In the genomic region with DNA sequence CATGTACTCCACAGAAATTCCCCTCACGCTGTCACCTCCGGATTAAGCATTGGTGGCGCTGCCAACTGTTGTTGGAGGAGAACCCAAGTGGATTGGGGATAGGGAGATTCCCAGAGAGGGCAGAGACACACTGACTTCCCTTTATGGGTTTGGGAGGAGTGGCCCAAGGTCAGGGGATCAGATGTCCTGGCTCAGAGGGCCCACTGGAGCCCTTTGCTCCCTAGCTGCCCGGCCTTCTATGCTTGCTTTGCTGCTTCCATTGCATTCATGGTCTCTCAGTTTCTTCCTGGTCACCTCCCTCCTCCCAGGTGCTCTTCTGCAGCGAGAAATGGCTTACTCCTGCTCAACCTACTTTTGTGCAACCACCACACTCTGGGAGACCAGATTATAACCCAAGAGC, we compare ENCODE assay signal across 1 cellular context.
TF ChIP-seq lines count a peak whose summit lies in the region.

No MANE protein-coding gene starts in this region.

TF ChIP-seq in HepG2, 621 proteins besides CTCF, POLR2A, EP300 and RAD21 (continued from another document and continues in another):
- TF ChIP-seq REST (IDR thresholded peaks at IDR 0.05; ENCODE audit: borderline replicate concordance in 1 of 2, low read depth in 1 of 2, low read length in 2 of 2) (no peak), MAFG (CRISPR knock-in tag; IDR thresholded peaks at IDR 0.05) (no peak), RFX1 (IDR thresholded peaks at IDR 0.05) (no peak), BRD4 (CRISPR knock-in tag; IDR thresholded peaks at IDR 0.05) (no peak), ELF3 (CRISPR knock-in tag; IDR thresholded peaks at IDR 0.05) (no peak), ZFX (CRISPR knock-in tag; IDR thresholded peaks at IDR 0.05; ENCODE audit: low read depth) (peak; percentile 47; the same call in 1 of the 2 replicates), ZNF672 (CRISPR knock-in tag; IDR thresholded peaks at IDR 0.05) (no peak), ZKSCAN5 (CRISPR knock-in tag; IDR thresholded peaks at IDR 0.05) (0 out of 2 replicates have a peak, but pooled peaks have one; percentile 45), HMG20A (CRISPR knock-in tag; IDR thresholded peaks at IDR 0.05; ENCODE audit: borderline replicate concordance) (no peak), ZNF17 (CRISPR knock-in tag; IDR thresholded peaks at IDR 0.05) (no peak), ZNF263 (CRISPR knock-in tag; IDR thresholded peaks at IDR 0.05) (peak; percentile 84), ZSCAN30 (CRISPR knock-in tag; IDR thresholded peaks at IDR 0.05) (no peak), MTA1 (CRISPR knock-in tag; IDR thresholded peaks at IDR 0.05; ENCODE audit: borderline replicate concordance) (peak; percentile 33; the same call in 1 of the 2 replicates), ZNF780A (CRISPR knock-in tag; IDR thresholded peaks at IDR 0.05) (no peak), ZNF598 (CRISPR knock-in tag; IDR thresholded peaks at IDR 0.05; ENCODE audit: borderline replicate concordance) (no peak), ZNF577 (CRISPR knock-in tag; IDR thresholded peaks at IDR 0.05; ENCODE audit: borderline replicate concordance, low read depth) (no peak), MEIS2 (CRISPR knock-in tag; IDR thresholded peaks at IDR 0.05) (no peak), ZNF205 (CRISPR knock-in tag; IDR thresholded peaks at IDR 0.05) (no peak), HNRNPLL (IDR thresholded peaks at IDR 0.05; ENCODE audit: low read depth, low read length, poor library complexity, severe bottlenecking) (no peak), HNF4A (CRISPR knock-in tag; IDR thresholded peaks at IDR 0.05) (peak; percentile 70), THAP8 (CRISPR knock-in tag; IDR thresholded peaks at IDR 0.05; ENCODE audit: borderline replicate concordance) (no peak), PAX8 (CRISPR knock-in tag; IDR thresholded peaks at IDR 0.05; ENCODE audit: borderline replicate concordance) (no peak), ZMYM2 (CRISPR knock-in tag; IDR thresholded peaks at IDR 0.05) (no peak), ARID4A (CRISPR knock-in tag; IDR thresholded peaks at IDR 0.05; ENCODE audit: borderline replicate concordance) (0 out of 2 replicates have a peak, but pooled peaks have one; percentile 14), ZSCAN20 (CRISPR knock-in tag; IDR thresholded peaks at IDR 0.05; ENCODE audit: borderline replicate concordance) (no peak), THAP7 (CRISPR knock-in tag; IDR thresholded peaks at IDR 0.05) (no peak), ZNF382 (CRISPR knock-in tag; IDR thresholded peaks at IDR 0.05; ENCODE audit: borderline replicate concordance) (no peak), ZNF547 (CRISPR knock-in tag; IDR thresholded peaks at IDR 0.05) (no peak), ZSCAN5A (CRISPR knock-in tag; IDR thresholded peaks at IDR 0.05; ENCODE audit: borderline replicate concordance) (no peak), PAXIP1 (CRISPR knock-in tag; conservative IDR thresholded peaks at IDR 0.05) (peak; percentile 38; the same call in 1 of the 2 replicates), PHF8 (CRISPR knock-in tag; IDR thresholded peaks at IDR 0.05) (no peak), GABPB1 (CRISPR knock-in tag; IDR thresholded peaks at IDR 0.05) (no peak), FOXO1 (CRISPR knock-in tag; IDR thresholded peaks at IDR 0.05) (no peak), ZSCAN21 (CRISPR knock-in tag; IDR thresholded peaks at IDR 0.05; ENCODE audit: borderline replicate concordance) (no peak), HNRNPL (IDR thresholded peaks at IDR 0.05; ENCODE audit: low read depth, low read length) (no peak), XRCC5 (optimal IDR thresholded peaks at IDR 0.05; ENCODE audit: low read length) (no peak), TGIF2 (CRISPR knock-in tag; IDR thresholded peaks at IDR 0.05) (no peak)
- TF ChIP-seq, protein P1, sequence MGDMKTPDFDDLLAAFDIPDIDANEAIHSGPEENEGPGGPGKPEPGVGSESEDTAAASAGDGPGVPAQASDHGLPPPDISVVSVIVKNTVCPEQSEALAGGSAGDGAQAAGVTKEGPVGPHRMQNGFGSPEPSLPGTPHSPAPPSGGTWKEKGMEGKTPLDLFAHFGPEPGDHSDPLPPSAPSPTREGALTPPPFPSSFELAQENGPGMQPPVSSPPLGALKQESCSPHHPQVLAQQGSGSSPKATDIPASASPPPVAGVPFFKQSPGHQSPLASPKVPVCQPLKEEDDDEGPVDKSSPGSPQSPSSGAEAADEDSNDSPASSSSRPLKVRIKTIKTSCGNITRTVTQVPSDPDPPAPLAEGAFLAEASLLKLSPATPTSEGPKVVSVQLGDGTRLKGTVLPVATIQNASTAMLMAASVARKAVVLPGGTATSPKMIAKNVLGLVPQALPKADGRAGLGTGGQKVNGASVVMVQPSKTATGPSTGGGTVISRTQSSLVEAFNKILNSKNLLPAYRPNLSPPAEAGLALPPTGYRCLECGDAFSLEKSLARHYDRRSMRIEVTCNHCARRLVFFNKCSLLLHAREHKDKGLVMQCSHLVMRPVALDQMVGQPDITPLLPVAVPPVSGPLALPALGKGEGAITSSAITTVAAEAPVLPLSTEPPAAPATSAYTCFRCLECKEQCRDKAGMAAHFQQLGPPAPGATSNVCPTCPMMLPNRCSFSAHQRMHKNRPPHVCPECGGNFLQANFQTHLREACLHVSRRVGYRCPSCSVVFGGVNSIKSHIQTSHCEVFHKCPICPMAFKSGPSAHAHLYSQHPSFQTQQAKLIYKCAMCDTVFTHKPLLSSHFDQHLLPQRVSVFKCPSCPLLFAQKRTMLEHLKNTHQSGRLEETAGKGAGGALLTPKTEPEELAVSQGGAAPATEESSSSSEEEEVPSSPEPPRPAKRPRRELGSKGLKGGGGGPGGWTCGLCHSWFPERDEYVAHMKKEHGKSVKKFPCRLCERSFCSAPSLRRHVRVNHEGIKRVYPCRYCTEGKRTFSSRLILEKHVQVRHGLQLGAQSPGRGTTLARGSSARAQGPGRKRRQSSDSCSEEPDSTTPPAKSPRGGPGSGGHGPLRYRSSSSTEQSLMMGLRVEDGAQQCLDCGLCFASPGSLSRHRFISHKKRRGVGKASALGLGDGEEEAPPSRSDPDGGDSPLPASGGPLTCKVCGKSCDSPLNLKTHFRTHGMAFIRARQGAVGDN (CRISPR knock-in tag; IDR thresholded peaks at IDR 0.05), result peak; percentile 22; the same call in 1 of the 2 replicates
- TF ChIP-seq, protein P2, sequence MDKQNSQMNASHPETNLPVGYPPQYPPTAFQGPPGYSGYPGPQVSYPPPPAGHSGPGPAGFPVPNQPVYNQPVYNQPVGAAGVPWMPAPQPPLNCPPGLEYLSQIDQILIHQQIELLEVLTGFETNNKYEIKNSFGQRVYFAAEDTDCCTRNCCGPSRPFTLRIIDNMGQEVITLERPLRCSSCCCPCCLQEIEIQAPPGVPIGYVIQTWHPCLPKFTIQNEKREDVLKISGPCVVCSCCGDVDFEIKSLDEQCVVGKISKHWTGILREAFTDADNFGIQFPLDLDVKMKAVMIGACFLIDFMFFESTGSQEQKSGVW (CRISPR knock-in tag; IDR thresholded peaks at IDR 0.05; ENCODE audit: borderline replicate concordance), result no peak
- TF ChIP-seq, protein P3, sequence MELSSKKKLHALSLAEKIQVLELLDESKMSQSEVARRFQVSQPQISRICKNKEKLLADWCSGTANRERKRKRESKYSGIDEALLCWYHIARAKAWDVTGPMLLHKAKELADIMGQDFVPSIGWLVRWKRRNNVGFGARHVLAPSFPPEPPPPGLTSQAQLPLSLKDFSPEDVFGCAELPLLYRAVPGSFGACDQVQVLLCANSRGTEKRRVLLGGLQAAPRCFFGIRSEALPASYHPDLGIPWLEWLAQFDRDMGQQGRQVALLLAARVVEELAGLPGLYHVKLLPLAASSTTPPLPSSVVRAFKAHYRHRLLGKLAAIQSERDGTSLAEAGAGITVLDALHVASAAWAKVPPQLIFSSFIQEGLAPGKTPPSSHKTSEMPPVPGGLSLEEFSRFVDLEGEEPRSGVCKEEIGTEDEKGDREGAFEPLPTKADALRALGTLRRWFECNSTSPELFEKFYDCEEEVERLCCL (CRISPR knock-in tag; IDR thresholded peaks at IDR 0.05; ENCODE audit: borderline replicate concordance), result no peak
